In genomic region chr3:152436707-152437615, GRCh38 we compare ENCODE assay signal across 8 cellular contexts.
DNase-seq lines count a peak whose midpoint lies in the region; ATAC-seq and TF ChIP-seq lines count a peak whose summit lies in the region.

No MANE protein-coding gene starts in this region.

- no peaks in the 10 kb centered on the region for H3K9me3 ChIP-seq in DND-41 (ENCODE audit: insufficient read depth, low read length, severe bottlenecking)
- no peaks in the 10 kb centered on the region for H3K9me3 ChIP-seq in Peyer's patch

- peaks cover 23% of the 10 kb centered on the region; the same call in 1 of the 2 replicates for H4K20me1 ChIP-seq in DND-41 (ENCODE audit: insufficient read depth, low read length)

- no peak overlapping the region for H2AFZ ChIP-seq in DND-41 (ENCODE audit: low read depth, low read length)

- no peak for TF ChIP-seq CTCF in DND-41 (IDR thresholded peaks at IDR 0.05; ENCODE audit: borderline replicate concordance, extremely low read depth, low read length, poor library complexity, severe bottlenecking)
- no peak for TF ChIP-seq CTCF in Peyer's patch (IDR thresholded peaks at IDR 0.05)

- H3K4me3 ChIP-seq in DND-41 (ENCODE audit: low read depth in 1 of 2, low read length in 2 of 2) (no peak overlapping the region), Peyer's patch (no peak overlapping the region)

- TF ChIP-seq POLR2A in erythroblast (IDR thresholded peaks at IDR 0.05; ENCODE audit: low read length) (no peak), Peyer's patch (IDR thresholded peaks at IDR 0.05) (no peak)

- H3K27me3 ChIP-seq in DND-41 (ENCODE audit: insufficient read depth, low read length, poor library complexity) (no peaks in the 10 kb centered on the region), Peyer's patch (no peaks in the 10 kb centered on the region)

- H3K27ac ChIP-seq in DND-41 (ENCODE audit: low read length) (peak overlapping the region; percentile 74), Peyer's patch (peak overlapping the region in 1 of 4 donors; percentile 13)

- no peak for DNase-seq in DND-41
- peak; percentile 84 for DNase-seq in NCI-H82 (lab: John Stamatoyannopoulos, UW)
- peak; percentile 25 to 40 for DNase-seq in erythroblast (lab: John Stamatoyannopoulos, UW)
- DNase-seq in pons (ENCODE audit: low spot score), result peak; percentile 60
- no peak for DNase-seq in stimulated activated naive CD4-positive, alpha-beta T cell (lab: John Stamatoyannopoulos, UW)
- DNase-seq in Peyer's patch, result no peak
- no peak for DNase-seq in NCI-H2029 (lab: John Stamatoyannopoulos, UW)
- DNase-seq in iPS-NIHi11 (ENCODE audit: low spot score), result no peak

- H3K9ac ChIP-seq in DND-41 (ENCODE audit: low read depth, low read length), result peak overlapping the region; percentile 34; the same call in 1 of the 2 replicates

- H3K4me1 ChIP-seq in DND-41 (ENCODE audit: insufficient read depth, low read length) (peaks cover 37% of the 10 kb centered on the region), Peyer's patch (peaks cover 0 to 5% (median 0%) of the 10 kb centered on the region in 4 donors)

- peak; percentile 76 for ATAC-seq in DND-41 (ENCODE audit: insufficient read depth, low read depth)

- peaks cover 98% of the 10 kb centered on the region for H3K79me2 ChIP-seq in DND-41 (ENCODE audit: insufficient read depth, low read length)

- peak overlapping the region; percentile 18; the same call in 1 of the 2 replicates for H3K4me2 ChIP-seq in DND-41 (ENCODE audit: insufficient read depth, low read length)

- H3K36me3 ChIP-seq in DND-41 (ENCODE audit: insufficient read depth, low read length) (peaks cover 39% of the 10 kb centered on the region), Peyer's patch (peaks cover 0 to 25% (median 3%) of the 10 kb centered on the region in 3 donors)

Comparison
In these comparisons a context has a peak if more than half of its experiments do, and no peak if none do; other contexts are left out.
1. DNase-seq: peak in NCI-H82 (single experiment), erythroblast (2 of 2) and pons (single experiment); none in DND-41 (single experiment), stimulated activated naive CD4-positive, alpha-beta T cell (0 of 6), Peyer's patch (0 of 3), NCI-H2029 (single experiment) and iPS-NIHi11 (single experiment).